In the genomic region with DNA sequence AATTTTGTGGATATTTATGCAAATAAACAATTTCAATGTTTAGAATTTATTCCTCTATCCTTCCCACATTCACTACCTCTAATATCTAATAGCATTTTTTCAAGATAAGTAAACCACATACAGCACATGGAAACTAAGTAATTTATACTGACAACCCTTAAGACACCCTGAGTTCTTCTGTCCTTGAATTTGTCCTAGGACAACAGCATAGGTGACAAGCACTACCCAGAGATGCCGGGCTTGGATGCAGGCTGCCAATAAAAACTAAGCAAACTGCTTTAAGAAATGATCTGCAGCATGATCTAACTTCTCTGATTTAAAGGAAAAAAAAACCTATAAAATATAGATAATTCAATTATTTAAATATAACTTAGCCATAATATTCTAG, we compare ENCODE assay signal across 9 cellular contexts. TPM values are rescaled to one million over a fixed set of nuclear protein-coding genes. Genes with fewer than 3 reads are reported as not detected.
DNase-seq lines count a peak whose midpoint lies in the region; ATAC-seq and TF ChIP-seq lines count a peak whose summit lies in the region.
"Had no signal": no experiment of that assay in that cellular context is flagged by ENCODE, and none has a peak within 500 bp of the region (broad histone marks: within the 10 kb centered on the region; RNA-seq: fewer than 3 reads in every experiment).

No MANE protein-coding gene starts in this region.

- H3K9ac ChIP-seq in mucosa of rectum (ENCODE audit: low read depth in 1 of 2, low read length in 2 of 2), result peak overlapping the region; percentile 18 to 61

- TF ChIP-seq CTCF in MCF 10A (IDR thresholded peaks at IDR 0.05; ENCODE audit: unreplicated experiment) (no peak), uterus (IDR thresholded peaks at IDR 0.05) (no peak)

- intact Hi-C loops in Right ventricle myocardium superior (cut with DNase I), result loop anchor here (10.0 kb wide), 1 partner anchor 95 kb away; no protein-coding TSS in a partner anchor
- intact Hi-C loops in cardiac septum (cut with DNase I), result loop anchor here (5.0 to 10.0 kb wide), 2 partner anchors 65 to 83 kb away; a partner anchor contains a TSS
- intact Hi-C loops in MCF 10A (cut with micrococcal nuclease), result loop anchor here (2.0 to 5.0 kb wide), 2 partner anchors 23 to 83 kb away; a partner anchor contains a TSS
- intact Hi-C loops in uterus (cut with DNase I; ENCODE audit: low total_unique reads), result no loop called here

- H3K4me1 ChIP-seq in mucosa of rectum (ENCODE audit: control insufficient read depth in 2 of 2, insufficient read depth in 2 of 2, low read length in 2 of 2), result peaks cover 0 to 32% of the 10 kb centered on the region in 2 donors
- H3K4me1 ChIP-seq in uterus, result no peaks in the 10 kb centered on the region

- TF ChIP-seq POLR2A in uterus (IDR thresholded peaks at IDR 0.05), result no peak

- H3K4me3 ChIP-seq in mucosa of rectum (ENCODE audit: low read length in 2 of 2) (peak overlapping the region; percentile 69 to 72), uterus (peak overlapping the region; percentile 28 to 38)

- H3K27ac Mint-ChIP-seq in MCF 10A (ENCODE audit: low read depth, unreplicated experiment), result peak overlapping the region; percentile 76

- peaks cover 0 to 3% of the 10 kb centered on the region in 2 donors for H3K36me3 ChIP-seq in mucosa of rectum (ENCODE audit: control insufficient read depth in 2 of 2, insufficient read depth in 2 of 2, low read length in 2 of 2)
- no peaks in the 10 kb centered on the region for H3K36me3 ChIP-seq in uterus

- no peaks in the 10 kb centered on the region for H3K27me3 Mint-ChIP-seq in MCF 10A (ENCODE audit: insufficient read depth, unreplicated experiment)

- CTCF ChIA-PET in MCF 10A (lab: Yijun Ruan, JAX), result interaction anchor here (0.8 to 2.4 kb wide), 8 partner anchors 9 to 275 kb away, joined by 3 to 17 read pairs (median 6); no protein-coding TSS in a partner anchor

- H3K9me3 ChIP-seq in mucosa of rectum (ENCODE audit: control insufficient read depth in 2 of 2, low read length in 2 of 2) (no peaks in the 10 kb centered on the region), uterus (no peaks in the 10 kb centered on the region)

- H3K36me3 Mint-ChIP-seq in MCF 10A (ENCODE audit: insufficient read depth, unreplicated experiment), result no peaks in the 10 kb centered on the region

- peak overlapping the region; percentile 71 for H3K4me3 Mint-ChIP-seq in MCF 10A (ENCODE audit: unreplicated experiment)

- no peaks in the 10 kb centered on the region for H3K9me3 Mint-ChIP-seq in MCF 10A (ENCODE audit: unreplicated experiment)

- POLR2A ChIA-PET in MCF 10A (lab: Yijun Ruan, JAX), result interaction anchor here (0.7 to 7.7 kb wide), 22 partner anchors 9 to 309 kb away, joined by 3 to 115 read pairs (median 5); a partner anchor contains a TSS

- H3K27me3 ChIP-seq in mucosa of rectum (ENCODE audit: control insufficient read depth in 2 of 2, insufficient read depth in 2 of 2, low read length in 2 of 2), result no peaks in the 10 kb centered on the region
- no peaks in the 10 kb centered on the region for H3K27me3 ChIP-seq in uterus

- peaks cover 14% of the 10 kb centered on the region for H3K4me1 Mint-ChIP-seq in MCF 10A (ENCODE audit: insufficient read depth, unreplicated experiment)

- no TSS peak for BruUV-seq in MCF 10A (replicated peaks; lab: Mats Ljungman, UMichigan)

- H3K27ac ChIP-seq in mucosa of rectum (ENCODE audit: low read depth in 2 of 2, low read length in 2 of 2) (peak overlapping the region; percentile 17 to 78), uterus (peak overlapping the region; percentile 45 to 93)

- ATAC-seq in Right ventricle myocardium superior (ENCODE audit: poor library complexity) (peak; percentile 37), GM21367 (IDR thresholded peaks at IDR 0.05; ENCODE audit: unreplicated experiment) (no peak)

- DNase-seq in Right ventricle myocardium superior, result no peak
- DNase-seq in cardiac septum (ENCODE audit: low spot score), result no peak
- no peak for DNase-seq in MCF 10A (ENCODE audit: unreplicated experiment)
- no peak for DNase-seq in uterus
- DNase-seq in ecto neural progenitor cell (ENCODE audit: low spot score), result no peak
- DNase-seq in cerebellum (ENCODE audit: low spot score), result no peak
- DNase-seq: DMS79 had no signal

RNA-seq across cellular contexts. Expression of a gene that starts 22.7 kb away (rescaled TPM):
- total RNA-seq in Right ventricle myocardium superior (21.6 TPM), cardiac septum (21.7 TPM), MCF 10A (2022) (35.4 and 49.5 TPM in 2 replicates), uterus (10 to 100 TPM; 21.3 to 50.2 (median 42.1) TPM), cerebellum (59.2 TPM)
